ENCODE assay signal across 22 cellular contexts in the genomic region with DNA sequence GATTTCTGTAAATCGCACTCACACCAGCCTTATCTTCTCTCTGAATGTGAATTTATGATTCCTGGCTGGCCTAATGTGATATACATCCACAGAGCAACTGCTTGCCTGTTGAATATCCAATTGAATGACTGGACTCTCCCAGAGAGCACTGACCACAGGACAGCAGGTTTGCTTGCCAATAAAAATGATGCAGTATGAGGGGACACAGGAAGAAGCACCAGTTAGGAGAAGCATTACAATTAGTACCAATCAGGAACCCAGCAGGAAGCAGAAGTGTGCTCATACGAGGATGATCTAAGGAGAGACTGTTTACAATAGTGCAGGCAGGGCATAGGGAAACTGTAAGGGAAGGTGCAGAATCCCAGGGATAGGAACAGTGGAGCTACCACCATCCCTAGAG.
DNase-seq lines count a peak whose midpoint lies in the region; ATAC-seq, FAIRE-seq and TF ChIP-seq lines count a peak whose summit lies in the region.
"Had no signal": no experiment of that assay in that cellular context is flagged by ENCODE, and none has a peak within 500 bp of the region (broad histone marks: within the 10 kb centered on the region; RNA-seq: fewer than 3 reads in every experiment).

No MANE protein-coding gene starts in this region.

- ATAC-seq in mucosa of descending colon (peak; percentile 19), GM18909 (IDR thresholded peaks at IDR 0.05; ENCODE audit: poor library complexity, unreplicated experiment) (no peak)
- ATAC-seq: naive thymus-derived CD8-positive, alpha-beta T cell; stimulated activated naive CD8-positive, alpha-beta T cell treated with anti-CD3 and anti-CD28 coated beads, Interleukin-15, amount 100 ng/mL, for 72 hours had no signal

- H3K4me3 ChIP-seq in cardiac fibroblast (replicated peaks in 1 of 2; ENCODE audit: low read depth in 2 of 2, low read length in 2 of 2) (no peak overlapping the region), mucosa of descending colon (no peak overlapping the region)
- H3K4me3 ChIP-seq: skin epidermis, upper lobe of left lung had no signal

- H3K4me1 ChIP-seq in mucosa of descending colon (ENCODE audit: low read depth), result no peaks in the 10 kb centered on the region
- H3K4me1 ChIP-seq: upper lobe of left lung had no signal

- no peak for FAIRE-seq in frontal cortex (lab: Jason Lieb, UNC)
- FAIRE-seq: HTR-8/SVneo, kidney had no signal

- H3K36me3 ChIP-seq in mucosa of descending colon (ENCODE audit: low read depth), result no peaks in the 10 kb centered on the region
- H3K36me3 ChIP-seq: upper lobe of left lung had no signal

- H3K9me3 ChIP-seq in mucosa of descending colon, result no peaks in the 10 kb centered on the region
- H3K9me3 ChIP-seq: upper lobe of left lung had no signal

- TF ChIP-seq CTCF in cardiac fibroblast (IDR thresholded peaks at IDR 0.05; ENCODE audit: low read depth, low read length) (no peak), mucosa of descending colon (IDR thresholded peaks at IDR 0.05) (no peak)

- intact Hi-C loops in mucosa of descending colon (cut with DNase I, micrococcal nuclease), result no loop called here

- DNase-seq in COR-L47 (lab: John Stamatoyannopoulos, UW) (peak; percentile 7), NCI-H69 (lab: John Stamatoyannopoulos, UW) (peak; percentile 62), cardiac fibroblast (ENCODE audit: low read depth in 2 of 2) (peak; percentile 23 to 37), mucosa of descending colon (no peak), NCI-H1436 treated with DMSO at 0.1 percent for 48 hours (lab: John Stamatoyannopoulos, UW) (no peak), frontal cortex (ENCODE audit: low spot score in 2 of 2) (no peak), DMS153 (lab: John Stamatoyannopoulos, UW) (no peak)
- DNase-seq: activated CD4-positive, alpha-beta T cell treated with anti-CD3 and anti-CD28 coated beads, Interleukin-2, amount 50 U/mL, for 1 hour; activated CD8-positive, alpha-beta memory T cell treated with anti-CD3 and anti-CD28 coated beads, Interleukin-2, amount 50 U/mL, for 48 hours; activated effector memory CD4-positive, alpha-beta T cell treated with anti-CD3 and anti-CD28 coated beads, Interleukin-2, amount 50 U/mL, for 16 hours; C1 segment of cervical spinal cord; foreskin melanocyte; kidney; naive thymus-derived CD8-positive, alpha-beta T cell; NCI-H1105 treated with DMSO at 0.1 percent for 48 hours; NCI-H524 treated with DMSO at 0.1 percent for 48 hours; stimulated activated CD4-positive, alpha-beta T cell treated with anti-CD3 and anti-CD28 coated beads, Interleukin-2, amount 100 ng/mL, for 48 hours; stimulated activated naive CD8-positive, alpha-beta T cell treated with anti-CD3 and anti-CD28 coated beads, Interleukin-15, amount 100 ng/mL, for 72 hours; upper lobe of left lung had no signal

Comparison
In these comparisons a context has a peak if more than half of its experiments do, and no peak if none do; other contexts are left out.
1. DNase-seq: peak in COR-L47 (single experiment), NCI-H69 (single experiment) and cardiac fibroblast (2 of 2); none in mucosa of descending colon (0 of 3), NCI-H1436 treated with DMSO at 0.1 percent for 48 hours (single experiment), frontal cortex (0 of 2) and DMS153 (single experiment).